Comparison of ENCODE assay signal across 8 cellular contexts in genomic region chr21:38660333-38661295, GRCh38.
DNase-seq lines count a peak whose midpoint lies in the region; ATAC-seq lines count a peak whose summit lies in the region.

No MANE protein-coding gene starts in this region.

- intact Hi-C loops in sciatic nerve (cut with DNase I) = no loop called here

- peaks cover 49 to 73% of the 10 kb centered on the region in 2 donors for H3K27me3 Mint-ChIP-seq in stimulated activated naive B cell treated with anti-CD40 and anti-IgM and Interleukin-4, amounts not matched to agents 10 μg/mL and 1 μg/mL and 100 μg/mL, for 72 hours

- DNase-seq in DMS53 (lab: John Stamatoyannopoulos, UW) = peak; percentile 75
- DNase-seq in DMS53 treated with DMSO at 0.1 percent for 48 hours (lab: John Stamatoyannopoulos, UW; ENCODE audit: unreplicated experiment) = no peak
- no peak for DNase-seq in activated naive CD4-positive, alpha-beta T cell treated with anti-CD3 and anti-CD28 coated beads, Interleukin-2, amount 50 U/mL, for 72 hours (ENCODE audit: low spot score in 2 of 2)
- no peak for DNase-seq in stimulated activated naive B cell treated with anti-CD40 and anti-IgM and Interleukin-4, amounts not matched to agents 10 μg/mL and 1 μg/mL and 100 μg/mL, for 72 hours
- DNase-seq in sciatic nerve (ENCODE audit: low spot score) = no peak

- no peak overlapping the region for H3K27ac Mint-ChIP-seq in activated naive CD4-positive, alpha-beta T cell treated with anti-CD3 and anti-CD28 coated beads, Interleukin-2, amount 50 U/mL, for 72 hours
- H3K27ac Mint-ChIP-seq in stimulated activated naive B cell treated with anti-CD40 and anti-IgM and Interleukin-4, amounts not matched to agents 10 μg/mL and 1 μg/mL and 100 μg/mL, for 72 hours = peak overlapping the region; percentile 71

- peak overlapping the region; percentile 70 to 84 for H3K4me3 Mint-ChIP-seq in stimulated activated naive B cell treated with anti-CD40 and anti-IgM and Interleukin-4, amounts not matched to agents 10 μg/mL and 1 μg/mL and 100 μg/mL, for 72 hours

- ATAC-seq in activated naive CD4-positive, alpha-beta T cell treated with anti-CD3 and anti-CD28 coated beads, Interleukin-2, amount 50 U/mL, for 72 hours = peak; percentile 26 to 57
- peak; percentile 14 to 36 for ATAC-seq in stimulated activated naive B cell treated with anti-CD40 and anti-IgM and Interleukin-4, amounts not matched to agents 10 μg/mL and 1 μg/mL and 100 μg/mL, for 72 hours (replicated peaks)
- ATAC-seq in HG03565 (IDR thresholded peaks at IDR 0.05; ENCODE audit: unreplicated experiment) (no peak), sciatic nerve (no peak), HG02840 (IDR thresholded peaks at IDR 0.05; ENCODE audit: low FRiP score, unreplicated experiment) (no peak)

- H3K36me3 Mint-ChIP-seq in activated naive CD4-positive, alpha-beta T cell treated with anti-CD3 and anti-CD28 coated beads, Interleukin-2, amount 50 U/mL, for 72 hours = peaks cover 0 to 6% of the 10 kb centered on the region in 2 donors
- no peaks in the 10 kb centered on the region for H3K36me3 Mint-ChIP-seq in stimulated activated naive B cell treated with anti-CD40 and anti-IgM and Interleukin-4, amounts not matched to agents 10 μg/mL and 1 μg/mL and 100 μg/mL, for 72 hours

- peak overlapping the region; percentile 66 for H3K4me3 ChIP-seq in iPS-18c (ENCODE audit: insufficient read depth, low read depth, low read length)

- no peaks in the 10 kb centered on the region for H3K9me3 ChIP-seq in iPS-18c (ENCODE audit: control insufficient read depth, insufficient read depth, low read length)

- H3K9me3 Mint-ChIP-seq in activated naive CD4-positive, alpha-beta T cell treated with anti-CD3 and anti-CD28 coated beads, Interleukin-2, amount 50 U/mL, for 72 hours = no peaks in the 10 kb centered on the region
- H3K9me3 Mint-ChIP-seq in stimulated activated naive B cell treated with anti-CD40 and anti-IgM and Interleukin-4, amounts not matched to agents 10 μg/mL and 1 μg/mL and 100 μg/mL, for 72 hours = no peaks in the 10 kb centered on the region

- H3K4me1 Mint-ChIP-seq in stimulated activated naive B cell treated with anti-CD40 and anti-IgM and Interleukin-4, amounts not matched to agents 10 μg/mL and 1 μg/mL and 100 μg/mL, for 72 hours = peaks cover 4 to 24% of the 10 kb centered on the region in 2 donors

Comparison
In these comparisons a context has a peak if more than half of its experiments do, and no peak if none do; other contexts are left out.
1. ATAC-seq: peak in activated naive CD4-positive, alpha-beta T cell treated with anti-CD3 and anti-CD28 coated beads, Interleukin-2, amount 50 U/mL, for 72 hours (2 of 2) and stimulated activated naive B cell treated with anti-CD40 and anti-IgM and Interleukin-4, amounts not matched to agents 10 μg/mL and 1 μg/mL and 100 μg/mL, for 72 hours (2 of 2); none in HG03565 (single experiment), sciatic nerve (single experiment) and HG02840 (single experiment).